9 cellular contexts compared by ENCODE assay signal in genomic region chr4:145482209-145483021, GRCh38. TPM values are rescaled to one million over a fixed set of nuclear protein-coding genes. Genes with fewer than 3 reads are reported as not detected.
DNase-seq lines count a peak whose midpoint lies in the region; ATAC-seq and TF ChIP-seq lines count a peak whose summit lies in the region.
"Had no signal": no experiment of that assay in that cellular context is flagged by ENCODE, and none has a peak within 500 bp of the region (broad histone marks: within the 10 kb centered on the region; RNA-seq: fewer than 3 reads in every experiment).

No MANE protein-coding gene starts in this region.

- peak overlapping the region; percentile 76 for H3K4me2 ChIP-seq in BLaER1
- H3K4me2 ChIP-seq in neuronal stem cell (ENCODE audit: insufficient read depth, low read length, poor library complexity, severe bottlenecking): peak overlapping the region; percentile 56

- H3K4me1 Mint-ChIP-seq in activated T-helper 2 cell treated with anti-CD3 and anti-CD28 coated beads, Interferon-gamma antibody, Interleukin-2, Interleukin-4, amounts not matched to agents 10 μg/mL and 5 μg/mL and 100 μg/mL, durations not matched to agents 14 hours and 24 hours and 36 hours (ENCODE audit: low read depth): peaks cover 21% of the 10 kb centered on the region

- peaks cover 27% of the 10 kb centered on the region for H3K27me3 Mint-ChIP-seq in activated T-helper 2 cell treated with anti-CD3 and anti-CD28 coated beads, Interferon-gamma antibody, Interleukin-2, Interleukin-4, amounts not matched to agents 10 μg/mL and 5 μg/mL and 100 μg/mL, durations not matched to agents 14 hours and 24 hours and 36 hours (ENCODE audit: low read depth)

- H4K8ac ChIP-seq in neuronal stem cell (ENCODE audit: low read depth, low read length): peak overlapping the region; percentile 65

- H3K36me3 ChIP-seq in BLaER1 (0 out of 2 replicates have a peak, but pooled peaks cover 4% of the 10 kb centered on the region), neuronal stem cell (replicated peaks in 1 of 2; ENCODE audit: control insufficient read depth in 2 of 2, insufficient read depth in 2 of 2, low read length in 2 of 2) (peaks cover 0 to 8% of the 10 kb centered on the region in 2 donors), testis (ENCODE audit: low read depth, missing control alignments) (no peaks in the 10 kb centered on the region)

- peaks cover 4% of the 10 kb centered on the region for H3K79me1 ChIP-seq in neuronal stem cell (ENCODE audit: low read depth, low read length)

- intact Hi-C loops in activated T-helper 2 cell treated with anti-CD3 and anti-CD28 coated beads, Interferon-gamma antibody, Interleukin-2, Interleukin-4, amounts not matched to agents 10 μg/mL and 5 μg/mL and 100 μg/mL, durations not matched to agents 14 hours and 24 hours and 36 hours (cut with micrococcal nuclease): loop anchor here (2.0 to 10.0 kb wide), 9 partner anchors 74 to 972 kb away; partner anchors contain the start of genes ABCE1, ANAPC10, MMAA and ZNF827
- intact Hi-C loops in testis (cut with DNase I; ENCODE audit: low total_unique reads): no loop called here

- no peak overlapping the region for H2BK12ac ChIP-seq in neuronal stem cell (ENCODE audit: low read length)

- H2AFZ ChIP-seq in neuronal stem cell (ENCODE audit: low read length): peak overlapping the region; percentile 94

- no peak for TF ChIP-seq POLR2A in testis (IDR thresholded peaks at IDR 0.05)

- no peak overlapping the region for H2AK5ac ChIP-seq in neuronal stem cell (ENCODE audit: low read depth, low read length)

- H3K4me3 ChIP-seq in BLaER1 (peak overlapping the region; percentile 98), neuronal stem cell (ENCODE audit: low read length in 2 of 2) (peak overlapping the region; percentile 56 to 94), testis (peak overlapping the region; percentile 79 to 95)

- peak overlapping the region; percentile 99 for H3K18ac ChIP-seq in neuronal stem cell (ENCODE audit: low read length)

- H3K14ac ChIP-seq in neuronal stem cell (ENCODE audit: low read length): peak overlapping the region; percentile 82

- H3K36me3 Mint-ChIP-seq in activated T-helper 2 cell treated with anti-CD3 and anti-CD28 coated beads, Interferon-gamma antibody, Interleukin-2, Interleukin-4, amounts not matched to agents 10 μg/mL and 5 μg/mL and 100 μg/mL, durations not matched to agents 14 hours and 24 hours and 36 hours (ENCODE audit: low read depth): peaks cover 7% of the 10 kb centered on the region

- H3K27ac ChIP-seq in BLaER1 (peak overlapping the region; percentile 99), neuronal stem cell (replicated peaks; ENCODE audit: low read length) (peak overlapping the region; percentile 74), testis (peak overlapping the region; percentile 90 to 95)

- H3K27me3 ChIP-seq in BLaER1 (no peaks in the 10 kb centered on the region), neuronal stem cell (ENCODE audit: control insufficient read depth in 3 of 3, insufficient read depth in 3 of 3, low read depth in 1 of 3, low read length in 3 of 3) (no peaks in the 10 kb centered on the region), testis (no peaks in the 10 kb centered on the region)

- no peak overlapping the region for H4K91ac ChIP-seq in neuronal stem cell (ENCODE audit: low read depth, low read length, poor library complexity)

- H2BK15ac ChIP-seq in neuronal stem cell (ENCODE audit: low read length): peak overlapping the region; percentile 81

- H2BK5ac ChIP-seq in neuronal stem cell (ENCODE audit: low read length): peak overlapping the region; percentile 98

- no peak for TF ChIP-seq CTCF in testis (IDR thresholded peaks at IDR 0.05)

- H4K20me1 ChIP-seq in BLaER1: peaks cover 34% of the 10 kb centered on the region

- no peak overlapping the region for H3K27ac Mint-ChIP-seq in activated T-helper 2 cell treated with anti-CD3 and anti-CD28 coated beads, Interferon-gamma antibody, Interleukin-2, Interleukin-4, amounts not matched to agents 10 μg/mL and 5 μg/mL and 100 μg/mL, durations not matched to agents 14 hours and 24 hours and 36 hours
- H3K27ac Mint-ChIP-seq: T-helper 1 cell treated with Interleukin-12 subunit alpha and Interleukin-12 subunit beta and Interleukin-4 antibody, amounts not matched to agents 30 μg/mL and 1 μg/mL, for 36 hours had no signal

- ATAC-seq in GM19043 (IDR thresholded peaks at IDR 0.05; ENCODE audit: low read depth, unreplicated experiment) (peak; percentile 31), HG03432 (IDR thresholded peaks at IDR 0.05; ENCODE audit: unreplicated experiment) (peak; percentile 39)

- peak overlapping the region; percentile 31 for H3K23ac ChIP-seq in neuronal stem cell (ENCODE audit: low read depth, low read length, poor library complexity)

- no CpG with 5 or more reads among the region's 73 CpGs for WGBS in neuronal stem cell (ENCODE audit: extremely low coverage in 2 of 2, insufficient read length in 2 of 2, insufficient replicate concordance in 1 of 2), 2 donors
- 1% methylated on average over 22 to 55 of the region's 73 CpGs for WGBS in testis, 2 donors

- H3K9me3 Mint-ChIP-seq in activated T-helper 2 cell treated with anti-CD3 and anti-CD28 coated beads, Interferon-gamma antibody, Interleukin-2, Interleukin-4, amounts not matched to agents 10 μg/mL and 5 μg/mL and 100 μg/mL, durations not matched to agents 14 hours and 24 hours and 36 hours: no peaks in the 10 kb centered on the region
- H3K9me3 Mint-ChIP-seq: T-helper 1 cell treated with Interleukin-12 subunit alpha and Interleukin-12 subunit beta and Interleukin-4 antibody, amounts not matched to agents 30 μg/mL and 1 μg/mL, for 36 hours had no signal

- H3K9me3 ChIP-seq in BLaER1: peaks cover 11% of the 10 kb centered on the region; the same call in 1 of the 2 replicates
- no peaks in the 10 kb centered on the region for H3K9me3 ChIP-seq in neuronal stem cell (replicated peaks in 1 of 2; ENCODE audit: control insufficient read depth in 2 of 2, insufficient read depth in 1 of 2, low read depth in 1 of 2, low read length in 2 of 2)
- H3K9me3 ChIP-seq in testis: no peaks in the 10 kb centered on the region

- DNase-seq in NOMO-1 treated with DMSO at 0.1 percent for 48 hours (lab: John Stamatoyannopoulos, UW; ENCODE audit: unreplicated experiment): peak; percentile 73
- peak; percentile 23 for DNase-seq in activated T-helper 2 cell treated with anti-CD3 and anti-CD28 coated beads, Interferon-gamma antibody, Interleukin-2, Interleukin-4, amounts not matched to agents 10 μg/mL and 5 μg/mL and 100 μg/mL, durations not matched to agents 14 hours and 24 hours and 36 hours (ENCODE audit: low spot score)
- DNase-seq in foreskin melanocyte: peak; percentile 34
- DNase-seq in neuronal stem cell (ENCODE audit: low spot score): peak; percentile 46
- DNase-seq in testis: peak; percentile 54

- H2BK120ac ChIP-seq in neuronal stem cell (ENCODE audit: low read depth, low read length): no peak overlapping the region

- H3K4ac ChIP-seq in neuronal stem cell (ENCODE audit: low read length): peak overlapping the region; percentile 93

- H3K4me1 ChIP-seq in BLaER1: peaks cover 54% of the 10 kb centered on the region
- peaks cover 2 to 9% of the 10 kb centered on the region in 2 donors for H3K4me1 ChIP-seq in neuronal stem cell (ENCODE audit: control insufficient read depth in 2 of 2, insufficient read depth in 1 of 2, low read depth in 1 of 2, low read length in 2 of 2)
- no peaks in the 10 kb centered on the region for H3K4me1 ChIP-seq in testis

- H3K9ac ChIP-seq in BLaER1 (peak overlapping the region; percentile 96), neuronal stem cell (ENCODE audit: low read depth, low read length, poor library complexity) (peak overlapping the region; percentile 97)

- H3K4me3 Mint-ChIP-seq in activated T-helper 2 cell treated with anti-CD3 and anti-CD28 coated beads, Interferon-gamma antibody, Interleukin-2, Interleukin-4, amounts not matched to agents 10 μg/mL and 5 μg/mL and 100 μg/mL, durations not matched to agents 14 hours and 24 hours and 36 hours (ENCODE audit: low read depth): no peak overlapping the region

RNA-seq across cellular contexts. Expression of gene SMAD1, which starts 0.8 kb away (rescaled TPM):
- 5.8 and 7.5 TPM in 2 replicates for total RNA-seq in activated T-helper 2 cell treated with anti-CD3 and anti-CD28 coated beads, Interferon-gamma antibody, Interleukin-2, Interleukin-4, amounts not matched to agents 10 μg/mL and 5 μg/mL and 100 μg/mL, durations not matched to agents 14 hours and 24 hours and 36 hours
- 28.2 TPM for polyA plus RNA-seq in neuronal stem cell (2013, experiment 1 of 2)
- 29.5 TPM for polyA plus RNA-seq in neuronal stem cell (2013, experiment 2 of 2)
- total RNA-seq in testis: 10 to 100 TPM; 29.6 to 37.6 TPM
- 30.1 TPM for polyA plus RNA-seq in testis (ENCODE audit: insufficient read depth, low read depth, low replicate concordance)

Comparison
In these comparisons a context has a peak if more than half of its experiments do, and no peak if none do; other contexts are left out.
1. Peak in every context shown above with its lines: DNase-seq, ATAC-seq, H3K4me3 ChIP-seq and H3K27ac ChIP-seq.
2. DNase-seq: peak in every context shown above with its lines; median percentile 73 in NOMO-1 treated with DMSO at 0.1 percent for 48 hours; 54 in testis; 46 in neuronal stem cell; 34 in foreskin melanocyte; 23 in activated T-helper 2 cell treated with anti-CD3 and anti-CD28 coated beads, Interferon-gamma antibody, Interleukin-2, Interleukin-4, amounts not matched to agents 10 μg/mL and 5 μg/mL and 100 μg/mL, durations not matched to agents 14 hours and 24 hours and 36 hours.